14 cellular contexts compared by ENCODE assay signal in the genomic region with DNA sequence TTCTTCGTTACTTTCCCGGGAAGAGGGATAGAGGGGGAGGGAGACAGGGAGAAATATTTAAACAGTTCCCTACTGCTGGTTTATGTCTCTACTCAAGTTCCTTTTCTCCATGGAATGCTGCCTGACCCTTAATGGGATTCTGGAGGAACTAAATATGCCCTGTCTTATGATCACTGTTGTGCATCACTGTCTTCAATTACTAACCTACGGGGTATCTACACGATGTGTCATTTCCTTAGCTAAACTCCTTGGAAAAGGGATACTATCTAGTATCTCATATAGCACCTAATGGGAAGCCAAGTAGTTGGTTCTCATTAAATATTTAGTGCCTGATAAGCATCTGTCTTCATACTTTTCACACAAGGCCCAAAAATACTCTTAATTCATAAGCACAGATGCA. TPM values are rescaled to one million over a fixed set of nuclear protein-coding genes. Genes with fewer than 3 reads are reported as not detected.
DNase-seq lines count a peak whose midpoint lies in the region; ATAC-seq and TF ChIP-seq lines count a peak whose summit lies in the region.
"Had no signal": no experiment of that assay in that cellular context is flagged by ENCODE, and none has a peak within 500 bp of the region (broad histone marks: within the 10 kb centered on the region; RNA-seq: fewer than 3 reads in every experiment).

No MANE protein-coding gene starts in this region.

- H3K9ac ChIP-seq in IMR-90 (ENCODE audit: low read depth, low read length) (no peak overlapping the region), liver (ENCODE audit: low read depth in 1 of 2, low read length in 2 of 2) (no peak overlapping the region)

- H3K23ac ChIP-seq in IMR-90 (ENCODE audit: low read depth, low read length) = no peak overlapping the region

- no peak overlapping the region for H3K4ac ChIP-seq in IMR-90 (ENCODE audit: low read depth, low read length)

- H3K9me3 ChIP-seq in IMR-90 (ENCODE audit: control insufficient read depth, insufficient read depth, low read length) = no peaks in the 10 kb centered on the region
- no peaks in the 10 kb centered on the region for H3K9me3 ChIP-seq in liver (ENCODE audit: control insufficient read depth in 4 of 4, low read length in 3 of 4)

- 0 out of 2 replicates have a peak, but pooled peaks cover 3% of the 10 kb centered on the region for H3K9me1 ChIP-seq in IMR-90 (ENCODE audit: insufficient read depth, low read length)

- H4K5ac ChIP-seq in IMR-90 (ENCODE audit: low read depth, low read length) = no peak overlapping the region

- no peak overlapping the region for H2AK5ac ChIP-seq in IMR-90 (ENCODE audit: low read depth, low read length)

- no peaks in the 10 kb centered on the region for H3K27me3 ChIP-seq in IMR-90 (ENCODE audit: control insufficient read depth, insufficient read depth, low read length)
- H3K27me3 ChIP-seq in liver (ENCODE audit: control insufficient read depth in 4 of 4, insufficient read depth in 4 of 4, low read length in 3 of 4) = no peaks in the 10 kb centered on the region
- H3K27me3 ChIP-seq in GM23338 (ENCODE audit: insufficient read depth) = no peaks in the 10 kb centered on the region

- H3K4me3 ChIP-seq in IMR-90 (ENCODE audit: insufficient read depth, low read depth, low read length) (no peak overlapping the region), liver (ENCODE audit: low read depth in 1 of 3, low read length in 3 of 3) (no peak overlapping the region), GM23338 (no peak overlapping the region)

- no peak overlapping the region for H2AK9ac ChIP-seq in IMR-90 (replicated peaks; ENCODE audit: low read depth, low read length, poor library complexity)

- H2BK120ac ChIP-seq in IMR-90 (ENCODE audit: low read depth, low read length) = no peak overlapping the region

- H3K79me2 ChIP-seq in GM23338 (replicated peaks; ENCODE audit: insufficient read depth) = no peaks in the 10 kb centered on the region

- intact Hi-C loops in IMR-90 (cut with micrococcal nuclease) = no loop called here

- no CpG with 5 or more reads among the region's 4 CpGs for WGBS in IMR-90 (ENCODE audit: extremely low coverage in 2 of 2, insufficient read length in 1 of 2), 2 experiments
- whole genome bisulfite sequencing in liver = 92% methylated on average over 4 of the region's 4 CpGs

- no peak overlapping the region for H3K4me3 Mint-ChIP-seq in GM23338
- H3K4me3 Mint-ChIP-seq: mesothelial cell of epicardium had no signal

- H4K20me1 ChIP-seq in IMR-90 (ENCODE audit: insufficient read depth, low read length) = no peaks in the 10 kb centered on the region
- H4K20me1 ChIP-seq in GM23338 (replicated peaks; ENCODE audit: insufficient read depth) = no peaks in the 10 kb centered on the region

- H2BK20ac ChIP-seq in IMR-90 (ENCODE audit: low read depth, low read length) = no peak overlapping the region

- H2BK15ac ChIP-seq in IMR-90 (ENCODE audit: low read depth, low read length) = no peak overlapping the region

- in situ Hi-C loops in IMR-90 (cut with MboI; ENCODE audit: low sequenced_read_pairs) = no loop called here

- H3K9me3 Mint-ChIP-seq in GM23338 = no peaks in the 10 kb centered on the region
- H3K9me3 Mint-ChIP-seq: activated naive CD4-positive, alpha-beta T cell treated with anti-CD3 and anti-CD28 coated beads, Interleukin-2, amount 50 U/mL, for 72 hours; mesothelial cell of epicardium had no signal

- H2AFZ ChIP-seq in IMR-90 (replicated peaks; ENCODE audit: low read length, poor library complexity) = no peak overlapping the region
- no peak overlapping the region for H2AFZ ChIP-seq in GM23338

- no peak overlapping the region for H4K8ac ChIP-seq in IMR-90 (ENCODE audit: low read depth in 2 of 2, low read length in 2 of 2)

- H3K4me1 ChIP-seq in IMR-90 (ENCODE audit: control insufficient read depth, insufficient read depth, low read length) = peaks cover 4% of the 10 kb centered on the region; the same call in 1 of the 2 replicates
- H3K4me1 ChIP-seq in liver (ENCODE audit: control insufficient read depth in 4 of 4, insufficient read depth in 4 of 4, low read length in 3 of 4) = peaks cover 0 to 13% (median 1%) of the 10 kb centered on the region in 4 donors
- H3K4me1 ChIP-seq in GM23338 (ENCODE audit: insufficient read depth) = no peaks in the 10 kb centered on the region

- no peak for TF ChIP-seq POLR2A in IMR-90 (IDR thresholded peaks at IDR 0.05; ENCODE audit: low read depth, low read length)

- no peaks in the 10 kb centered on the region for H3K9me2 ChIP-seq in GM23338 (ENCODE audit: insufficient read depth)

- H3K27ac ChIP-seq in IMR-90 (ENCODE audit: insufficient read depth, low read length) (no peak overlapping the region), liver (ENCODE audit: low read depth in 1 of 2, low read length in 2 of 2) (no peak overlapping the region), GM23338 (ENCODE audit: low read depth) (no peak overlapping the region)

- peak overlapping the region; percentile 52 for H2BK5ac ChIP-seq in IMR-90 (ENCODE audit: low read depth, low read length, poor library complexity, severe bottlenecking)

- peaks cover 10 to 26% of the 10 kb centered on the region in 2 experiments for H3K79me1 ChIP-seq in IMR-90 (ENCODE audit: low read depth in 1 of 2, low read length in 2 of 2)

- H3F3A ChIP-seq in GM23338 (replicated peaks; ENCODE audit: low read depth) = no peaks in the 10 kb centered on the region

- TF ChIP-seq CTCF in IMR-90 (conservative IDR thresholded peaks at IDR 0.05; ENCODE audit: low read depth, low read length) (no peak), liver (IDR thresholded peaks at IDR 0.05; ENCODE audit: low read depth, low read length, missing input control) (no peak), GM23338 (conservative IDR thresholded peaks at IDR 0.05; ENCODE audit: low read depth in 2 of 2) (no peak)

- CTCF ChIA-PET in IMR-90 (lab: Yijun Ruan, JAX) = no interaction called here

- H3K4me2 ChIP-seq in IMR-90 (ENCODE audit: low read depth, low read length) (peak overlapping the region; percentile 31; the same call in 1 of the 2 replicates), GM23338 (no peak overlapping the region)

- DNase-seq in AG08395 (ENCODE audit: low spot score) (peak; percentile 18), IMR-90 (peak; percentile 80), dermis blood vessel endothelial cell (peak; percentile 46), GM23338 (ENCODE audit: low spot score) (no peak), germinal center (ENCODE audit: low spot score) (no peak), C1 segment of cervical spinal cord (lab: John Stamatoyannopoulos, UW) (no peak)
- no peak for DNase-seq in stimulated activated naive CD4-positive, alpha-beta T cell (lab: John Stamatoyannopoulos, UW)
- DNase-seq: MV-4-11, occipital lobe, small intestine had no signal

- H3K4me1 Mint-ChIP-seq in GM23338 = no peaks in the 10 kb centered on the region
- H3K4me1 Mint-ChIP-seq: mesothelial cell of epicardium had no signal

- POLR2A ChIA-PET in IMR-90 (lab: Charles Lee; ENCODE audit: unreplicated experiment) = no interaction called here

- no TSS peak for BruUV-seq in IMR-90 (replicated peaks; lab: Mats Ljungman, UMichigan)

- no peak overlapping the region for H3K14ac ChIP-seq in IMR-90 (replicated peaks; ENCODE audit: low read depth, low read length)

- H3K27ac Mint-ChIP-seq in GM23338 = no peak overlapping the region
- H3K27ac Mint-ChIP-seq: activated naive CD4-positive, alpha-beta T cell treated with anti-CD3 and anti-CD28 coated beads, Interleukin-2, amount 50 U/mL, for 72 hours; mesothelial cell of epicardium had no signal

- H3K36me3 ChIP-seq in IMR-90 (ENCODE audit: control insufficient read depth, insufficient read depth, low read length) = peaks cover 9% of the 10 kb centered on the region
- H3K36me3 ChIP-seq in liver (ENCODE audit: control insufficient read depth in 4 of 4, insufficient read depth in 3 of 4, low read depth in 1 of 4, low read length in 3 of 4) = peaks cover 2 to 14% (median 11%) of the 10 kb centered on the region in 4 donors
- H3K36me3 ChIP-seq in GM23338 (ENCODE audit: insufficient read depth) = 0 out of 2 replicates have a peak, but pooled peaks cover 10% of the 10 kb centered on the region

- no peaks in the 10 kb centered on the region for H3K27me3 Mint-ChIP-seq in GM23338 (ENCODE audit: insufficient read depth, low read depth, poor library complexity)

- H4K91ac ChIP-seq in IMR-90 (ENCODE audit: insufficient read depth, low read depth, low read length) = no peak overlapping the region

- no peak overlapping the region for H3K56ac ChIP-seq in IMR-90 (ENCODE audit: extremely low read depth, insufficient read depth, low read length)

- ATAC-seq in IMR-90 (ENCODE audit: low read depth) (peak; percentile 71), GM23338 (no peak)
- ATAC-seq: activated naive CD4-positive, alpha-beta T cell treated with anti-CD3 and anti-CD28 coated beads, Interleukin-2, amount 50 U/mL, for 72 hours; esophagus mucosa had no signal

- dilution Hi-C loops in IMR-90 (cut with HindIII; ENCODE audit: low sequenced_read_pairs, unreplicated experiment) = no loop called here

- TF ChIP-seq RAD21 in IMR-90 (IDR thresholded peaks at IDR 0.05; ENCODE audit: low read length) (no peak), liver (IDR thresholded peaks at IDR 0.05) (no peak)

- H3K36me3 Mint-ChIP-seq in GM23338 (ENCODE audit: low read depth) = peaks cover 11% of the 10 kb centered on the region; the same call in 2 of the 3 replicates

- H3K18ac ChIP-seq in IMR-90 (ENCODE audit: low read depth, low read length) = no peak overlapping the region; the same call in 1 of the 2 replicates

TF ChIP-seq in IMR-90, 13 proteins besides CTCF, POLR2A, EP300 and RAD21:
- TF ChIP-seq SMC3 (IDR thresholded peaks at IDR 0.05; ENCODE audit: low read depth, low read length) = no peak
TF ChIP-seq in IMR-90: peak in this region for 0.

TF ChIP-seq in liver, 16 proteins besides CTCF, POLR2A, EP300 and RAD21 (continues in another document):
- peak in 1 of 2 donors; percentile 22 for TF ChIP-seq RXRA (IDR thresholded peaks at IDR 0.05)

RNA-seq across cellular contexts. Expression of a gene that starts 37.5 kb away (rescaled TPM):
- total RNA-seq in IMR-90 (2012; rRNA removed) = 9.7 and 10.6 TPM in 2 replicates
- polyA plus RNA-seq in IMR-90 (2012; rRNA removed) = 68.1 and 76.4 TPM in 2 replicates
- polyA plus RNA-seq in IMR-90 (2012; cell fraction: cytosol; rRNA removed) = 70.9 and 119 TPM in 2 replicates
- 25.1 and 44.9 TPM in 2 replicates for polyA plus RNA-seq in IMR-90 (2012; cell fraction: nucleus; rRNA removed; ENCODE audit: low replicate concordance)
- total RNA-seq in dermis blood vessel endothelial cell = 0.51 and 0.98 TPM in 2 replicates
- total RNA-seq in liver = 10 to 100 TPM in 1 of 2 donors, 1 to 10 TPM in 1; 3.9 to 18.7 TPM
- 10 to 100 TPM; 10.9 to 21.8 TPM for polyA plus RNA-seq in liver
- total RNA-seq in GM23338 (2014; rRNA removed; shearing (Covaris generic)) = 2.0 and 4.9 TPM in 2 replicates
- 4.3 and 6.0 TPM in 2 replicates for polyA plus RNA-seq in GM23338 (2016; fragmentation: Nextera tagmentation; extraction: Ambion mirVana)

RNA-seq across cellular contexts. Expression of a gene that starts 54.9 kb away (rescaled TPM):
- total RNA-seq in IMR-90 (2012; rRNA removed) (53.0 and 83.5 TPM in 2 replicates), dermis blood vessel endothelial cell (43.2 and 73.1 TPM in 2 replicates), liver (10 to 100 TPM; 16.5 to 28.4 TPM)
- polyA plus RNA-seq in IMR-90 (2012; rRNA removed) (6.8 and 7.5 TPM in 2 replicates), liver (10 to 100 TPM in 1 of 2 donors, 1 to 10 TPM in 1; 4.3 to 16.7 TPM), GM23338 (2016; fragmentation: Nextera tagmentation; extraction: Ambion mirVana) (30.6 and 52.2 TPM in 2 replicates)
- polyA plus RNA-seq in IMR-90 (2012; cell fraction: cytosol; rRNA removed) = 2.0 TPM in 2 replicates
- 0.98 and 5.6 TPM in 2 replicates for polyA plus RNA-seq in IMR-90 (2012; cell fraction: nucleus; rRNA removed; ENCODE audit: low replicate concordance)
- 17.7 and 24.9 TPM in 2 replicates for total RNA-seq in GM23338 (2014; rRNA removed; shearing (Covaris generic))

Comparison
In these comparisons a context has a peak if more than half of its experiments do, and no peak if none do; other contexts are left out.
1. DNase-seq: peak in AG08395 (single experiment), IMR-90 (single experiment) and dermis blood vessel endothelial cell (single experiment); none in GM23338 (single experiment), germinal center (single experiment), C1 segment of cervical spinal cord (0 of 14) and stimulated activated naive CD4-positive, alpha-beta T cell (0 of 6).